Comparison of ENCODE assay signal across 3 cellular contexts in genomic region chr10:127549009-127549408, GRCh38.
"Had no signal": no experiment of that assay in that cellular context is flagged by ENCODE, and none has a peak within 500 bp of the region (broad histone marks: within the 10 kb centered on the region; RNA-seq: fewer than 3 reads in every experiment).

Gene NPS (plus strand): TSS chr10:127549309. CDS start chr10:127549369, 60 bp downstream.

- DNase-seq: IMR-90, KBM-7, KG1 had no signal
